21 cellular contexts compared by ENCODE assay signal in genomic region chr3:191775451-191776233, GRCh38.
DNase-seq lines count a peak whose midpoint lies in the region; ATAC-seq, FAIRE-seq and TF ChIP-seq lines count a peak whose summit lies in the region.
"Had no signal": no experiment of that assay in that cellular context is flagged by ENCODE, and none has a peak within 500 bp of the region (broad histone marks: within the 10 kb centered on the region; RNA-seq: fewer than 3 reads in every experiment).

No MANE protein-coding gene starts in this region.

- no peaks in the 10 kb centered on the region for H3K79me1 ChIP-seq in mesenchymal stem cell (replicated peaks; ENCODE audit: low read length, poor library complexity, severe bottlenecking)

- no peak overlapping the region for H2BK15ac ChIP-seq in mesenchymal stem cell (ENCODE audit: low read depth, poor library complexity, severe bottlenecking)

- in situ Hi-C loops in T47D (cut with HindIII; ENCODE audit: low pct_unique_long_range_greater_than_20kb, low sequenced_read_pairs) = no loop called here

- H4K20me1 ChIP-seq in OCI-LY7 (ENCODE audit: insufficient read depth, low read length) = no peaks in the 10 kb centered on the region

- no peak overlapping the region for H3K27ac Mint-ChIP-seq in activated naive CD8-positive, alpha-beta T cell treated with anti-CD3 and anti-CD28 coated beads for 36 hours
- H3K27ac Mint-ChIP-seq: activated naive CD8-positive, alpha-beta T cell; neural progenitor cell; stimulated activated naive B cell treated with anti-CD40 and anti-IgM and Interleukin-4, amounts not matched to agents 10 μg/mL and 1 μg/mL and 100 μg/mL, for 72 hours; T-cell had no signal

- H3K14ac ChIP-seq in mesenchymal stem cell (ENCODE audit: low read length in 2 of 2) = no peak overlapping the region

- no peaks in the 10 kb centered on the region for H3K27me3 Mint-ChIP-seq in activated naive CD8-positive, alpha-beta T cell treated with anti-CD3 and anti-CD28 coated beads for 36 hours
- H3K27me3 Mint-ChIP-seq: activated naive CD8-positive, alpha-beta T cell; stimulated activated naive B cell treated with anti-CD40 and anti-IgM and Interleukin-4, amounts not matched to agents 10 μg/mL and 1 μg/mL and 100 μg/mL, for 72 hours; T-cell had no signal

- no peak overlapping the region for H3K4me3 Mint-ChIP-seq in activated naive CD8-positive, alpha-beta T cell treated with anti-CD3 and anti-CD28 coated beads for 36 hours
- H3K4me3 Mint-ChIP-seq: activated naive CD8-positive, alpha-beta T cell; neural progenitor cell; stimulated activated naive B cell treated with anti-CD40 and anti-IgM and Interleukin-4, amounts not matched to agents 10 μg/mL and 1 μg/mL and 100 μg/mL, for 72 hours; T-cell had no signal

- H3K79me2 ChIP-seq in OCI-LY7 (ENCODE audit: insufficient read depth, low read depth, low read length) = no peaks in the 10 kb centered on the region

- FAIRE-seq in HTR-8/SVneo (lab: Jason Lieb, UNC) = no peak
- FAIRE-seq: endothelial cell of umbilical vein, H1 had no signal

- WGBS in mesenchymal stem cell = 86% methylated on average over 3 of the region's 5 CpGs

- POLR2A ChIA-PET in AG04449 (lab: Yijun Ruan, JAX) (interaction anchor here (0.6 to 1.3 kb wide), 2 partner anchors 13 to 42 kb away, joined by 3 read pairs; no protein-coding TSS in a partner anchor), OCI-LY7 (lab: Charles Lee) (no interaction called here)

- no peaks in the 10 kb centered on the region for H3K9me2 ChIP-seq in OCI-LY7 (ENCODE audit: insufficient read depth, low read length)

- H3K27me3 ChIP-seq in mesenchymal stem cell (ENCODE audit: control insufficient read depth in 1 of 2, insufficient read depth in 1 of 2, low read length in 2 of 2) = no peaks in the 10 kb centered on the region
- H3K27me3 ChIP-seq: neural progenitor cell, sigmoid colon, upper lobe of right lung had no signal

- H3K18ac ChIP-seq in mesenchymal stem cell (ENCODE audit: low read depth in 1 of 2, low read length in 2 of 2) = no peak overlapping the region

- peak overlapping the region; percentile 89 for H2BK5ac ChIP-seq in mesenchymal stem cell (ENCODE audit: low read depth, low read length, poor library complexity, severe bottlenecking)

- no peak for ATAC-seq in left ventricle myocardium superior
- ATAC-seq: activated CD4-positive, CD25-positive, alpha-beta regulatory T cell treated with anti-CD3 and anti-CD28 coated beads, Interleukin-2, amount 50 U/mL, for 24 hours; lower lobe of right lung; stimulated activated naive B cell treated with anti-CD40 and anti-IgM and Interleukin-4, amounts not matched to agents 10 μg/mL and 1 μg/mL and 100 μg/mL, for 72 hours; T-cell; upper lobe of right lung had no signal

- intact Hi-C loops in left ventricle myocardium superior (cut with micrococcal nuclease) (no loop called here), OCI-LY7 (cut with micrococcal nuclease; ENCODE audit: unreplicated experiment) (no loop called here)

- peaks cover 13% of the 10 kb centered on the region for H3K9me3 Mint-ChIP-seq in activated naive CD8-positive, alpha-beta T cell treated with anti-CD3 and anti-CD28 coated beads for 36 hours

- no TSS peak for BruUV-seq in OCI-LY7 (replicated peaks; lab: Mats Ljungman, UMichigan)

- H2AK5ac ChIP-seq in mesenchymal stem cell (ENCODE audit: low read length, severe bottlenecking) = peak overlapping the region; percentile 99

- H3K27ac ChIP-seq in mesenchymal stem cell (ENCODE audit: low read length, poor library complexity, severe bottlenecking) (peak overlapping the region; percentile 98), OCI-LY7 (ENCODE audit: low read depth, low read length, poor library complexity, severe bottlenecking) (no peak overlapping the region)
- H3K27ac ChIP-seq: lower lobe of right lung, neural progenitor cell, sigmoid colon, upper lobe of right lung had no signal

- CTCF ChIA-PET in AG04449 (lab: Yijun Ruan, JAX) = no interaction called here
- CTCF ChIA-PET in OCI-LY7 (lab: Charles Lee; ENCODE audit: unreplicated experiment) = no interaction called here

- no peak overlapping the region for H4K91ac ChIP-seq in mesenchymal stem cell (ENCODE audit: low read length)

- no peaks in the 10 kb centered on the region for H3K4me1 Mint-ChIP-seq in activated naive CD8-positive, alpha-beta T cell treated with anti-CD3 and anti-CD28 coated beads for 36 hours
- H3K4me1 Mint-ChIP-seq: stimulated activated naive B cell treated with anti-CD40 and anti-IgM and Interleukin-4, amounts not matched to agents 10 μg/mL and 1 μg/mL and 100 μg/mL, for 72 hours; T-cell had no signal

- H3K4ac ChIP-seq in mesenchymal stem cell (ENCODE audit: low read depth in 1 of 2, low read length in 2 of 2) = no peak overlapping the region

- no peak overlapping the region for H2BK12ac ChIP-seq in mesenchymal stem cell (ENCODE audit: low read length in 2 of 2)

- no peak for TF ChIP-seq CTCF in AG04449 (IDR thresholded peaks at IDR 0.05; ENCODE audit: insufficient read depth, low read length, missing control alignments)
- no peak for TF ChIP-seq CTCF in OCI-LY7 (conservative IDR thresholded peaks at IDR 0.05; ENCODE audit: low read length)

- no peak overlapping the region for H4K8ac ChIP-seq in mesenchymal stem cell (ENCODE audit: low read length)

- no peaks in the 10 kb centered on the region for H3K4me1 ChIP-seq in mesenchymal stem cell (ENCODE audit: control insufficient read depth, insufficient read depth, low read depth, low read length)
- no peaks in the 10 kb centered on the region for H3K4me1 ChIP-seq in OCI-LY7 (ENCODE audit: insufficient read depth, low read length, poor library complexity, severe bottlenecking)
- H3K4me1 ChIP-seq: lower lobe of right lung, neural progenitor cell, sigmoid colon, upper lobe of right lung had no signal

- DNase-seq in AG04449 (ENCODE audit: low read depth, low spot score) (peak; percentile 55), HTR-8/SVneo (ENCODE audit: insufficient read length, low spot score) (peak; percentile 37), T47D (ENCODE audit: low read depth in 1 of 2, low spot score in 1 of 2) (peak; percentile 21 to 39), mesenchymal stem cell (peak; percentile 51), left ventricle myocardium superior (no peak), occipital lobe (lab: John Stamatoyannopoulos, UW) (no peak), OCI-LY7 (ENCODE audit: low spot score) (no peak)
- DNase-seq in activated naive CD8-positive, alpha-beta T cell treated with anti-CD3 and anti-CD28 coated beads for 36 hours = no peak
- DNase-seq: central memory CD4-positive, alpha-beta T cell; KG1; lower lobe of right lung; NCI-H1694; sigmoid colon; stimulated activated naive B cell treated with anti-CD40 and anti-IgM and Interleukin-4, amounts not matched to agents 10 μg/mL and 1 μg/mL and 100 μg/mL, for 72 hours; T-cell; upper lobe of right lung had no signal

- H3K9ac ChIP-seq in mesenchymal stem cell (ENCODE audit: low read length) = peak overlapping the region; percentile 75
- H3K9ac ChIP-seq: neural progenitor cell had no signal

- no peaks in the 10 kb centered on the region for H3K9me3 ChIP-seq in mesenchymal stem cell (ENCODE audit: control insufficient read depth, low read length)
- H3K9me3 ChIP-seq in OCI-LY7 (ENCODE audit: low read length) = no peaks in the 10 kb centered on the region
- H3K9me3 ChIP-seq: lower lobe of right lung, sigmoid colon, upper lobe of right lung had no signal

- no peak overlapping the region for H3K23ac ChIP-seq in mesenchymal stem cell (ENCODE audit: low read length in 2 of 2)

- H2BK120ac ChIP-seq in mesenchymal stem cell (ENCODE audit: low read depth, low read length) = no peak overlapping the region

- no peak overlapping the region for H2AFZ ChIP-seq in mesenchymal stem cell (ENCODE audit: low read depth, low read length)
- H2AFZ ChIP-seq in OCI-LY7 (ENCODE audit: low read length) = no peak overlapping the region
- H2AFZ ChIP-seq: neural progenitor cell had no signal

- no peak overlapping the region for H3K4me3 ChIP-seq in AG04449 (ENCODE audit: low read depth, low read length)
- no peak overlapping the region for H3K4me3 ChIP-seq in mesenchymal stem cell (ENCODE audit: insufficient read depth in 1 of 2, low read depth in 1 of 2, low read length in 2 of 2)
- no peak overlapping the region for H3K4me3 ChIP-seq in OCI-LY7 (ENCODE audit: low read depth, low read length, poor library complexity, severe bottlenecking)
- H3K4me3 ChIP-seq: lower lobe of right lung, neural progenitor cell, sigmoid colon, upper lobe of right lung had no signal

- no peaks in the 10 kb centered on the region for H3K36me3 Mint-ChIP-seq in activated naive CD8-positive, alpha-beta T cell treated with anti-CD3 and anti-CD28 coated beads for 36 hours
- H3K36me3 Mint-ChIP-seq: activated naive CD8-positive, alpha-beta T cell; stimulated activated naive B cell treated with anti-CD40 and anti-IgM and Interleukin-4, amounts not matched to agents 10 μg/mL and 1 μg/mL and 100 μg/mL, for 72 hours; T-cell had no signal

- H3K4me2 ChIP-seq in mesenchymal stem cell (ENCODE audit: low read length, poor library complexity, severe bottlenecking) = no peak overlapping the region
- H3K4me2 ChIP-seq in OCI-LY7 (ENCODE audit: low read length) = no peak overlapping the region
- H3K4me2 ChIP-seq: neural progenitor cell had no signal

- H3K36me3 ChIP-seq in mesenchymal stem cell (ENCODE audit: control insufficient read depth in 1 of 2, insufficient read depth in 2 of 2, low read depth in 1 of 2, low read length in 2 of 2) = no peaks in the 10 kb centered on the region
- H3K36me3 ChIP-seq in OCI-LY7 (ENCODE audit: insufficient read depth, low read length) = no peaks in the 10 kb centered on the region
- H3K36me3 ChIP-seq: lower lobe of right lung, neural progenitor cell, sigmoid colon, upper lobe of right lung had no signal

Comparison
In these comparisons a context has a peak if more than half of its experiments do, and no peak if none do; other contexts are left out.
1. DNase-seq: peak in AG04449 (single experiment), HTR-8/SVneo (single experiment), T47D (2 of 2) and mesenchymal stem cell (single experiment); none in activated naive CD8-positive, alpha-beta T cell treated with anti-CD3 and anti-CD28 coated beads for 36 hours (single experiment), left ventricle myocardium superior (single experiment), occipital lobe (single experiment) and OCI-LY7 (single experiment).